13 cellular contexts compared by ENCODE assay signal in the genomic region with DNA sequence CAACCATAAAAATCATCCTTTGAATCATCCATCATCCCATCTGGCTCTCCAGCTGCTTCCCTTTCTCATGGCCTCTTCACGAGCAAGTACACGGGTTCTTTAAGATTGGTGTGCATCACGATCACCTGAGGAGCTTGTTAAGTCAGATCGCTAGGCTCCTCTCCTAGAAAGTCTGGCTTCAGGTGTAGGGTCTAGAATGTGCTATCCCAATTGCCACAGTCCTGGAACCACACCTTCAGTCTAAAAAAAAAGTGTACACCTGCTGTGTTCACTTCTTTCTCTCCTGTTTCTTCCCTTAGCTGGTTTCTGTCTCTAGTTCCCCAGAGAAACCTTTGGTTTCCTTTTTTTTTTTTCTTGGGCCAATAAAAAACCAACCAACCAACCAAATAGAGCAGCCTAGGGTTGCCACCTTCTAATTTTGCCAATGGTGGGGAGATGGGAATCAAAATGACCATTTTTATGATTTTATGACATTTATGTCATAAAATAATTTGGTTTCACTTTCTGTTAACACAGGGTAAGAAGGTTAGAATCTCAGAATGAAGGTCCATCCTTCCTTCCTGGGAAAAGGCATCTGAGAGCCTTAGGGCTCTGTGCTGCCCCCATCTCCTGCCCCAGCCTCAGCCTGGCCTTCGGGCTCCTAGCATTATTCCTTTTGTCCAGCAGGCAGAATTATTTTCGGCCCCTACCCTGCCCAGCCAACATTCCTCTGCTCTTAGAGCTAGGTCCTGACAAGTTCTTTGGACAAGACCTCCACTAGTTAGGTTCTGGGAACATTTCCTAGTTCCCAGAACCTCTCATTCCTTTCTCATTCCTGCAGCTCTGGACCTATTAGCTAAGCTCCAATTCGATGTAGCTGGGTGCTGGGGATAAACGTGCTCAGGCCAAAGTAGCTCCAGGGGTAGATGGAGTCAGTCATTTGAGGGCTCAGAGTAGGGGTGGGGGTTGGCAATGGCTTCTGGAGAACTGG. TPM values are rescaled to one million over a fixed set of nuclear protein-coding genes. Genes with fewer than 3 reads are reported as not detected.
DNase-seq lines count a peak whose midpoint lies in the region; ATAC-seq, FAIRE-seq and TF ChIP-seq lines count a peak whose summit lies in the region.
"Had no signal": no experiment of that assay in that cellular context is flagged by ENCODE, and none has a peak within 500 bp of the region (broad histone marks: within the 10 kb centered on the region; RNA-seq: fewer than 3 reads in every experiment).

No MANE protein-coding gene starts in this region.

- H3K9me2 ChIP-seq in SU-DHL-6 (replicated peaks; ENCODE audit: insufficient read depth, low read length): no peaks in the 10 kb centered on the region

- ATAC-seq in HG02798 (IDR thresholded peaks at IDR 0.05; ENCODE audit: poor library complexity, unreplicated experiment): no peak

- H3K27ac ChIP-seq in SU-DHL-6 (ENCODE audit: low read depth, low read length) (no peak overlapping the region), keratinocyte (ENCODE audit: control insufficient read depth, insufficient read depth, low read length) (no peak overlapping the region), uterus (no peak overlapping the region)

- H3K79me2 ChIP-seq in SU-DHL-6 (ENCODE audit: insufficient read depth, low read length) (no peaks in the 10 kb centered on the region), keratinocyte (ENCODE audit: control insufficient read depth, insufficient read depth, low read length) (no peaks in the 10 kb centered on the region)

- H3K27me3 ChIP-seq in SU-DHL-6 (ENCODE audit: low read length) (no peaks in the 10 kb centered on the region), keratinocyte (ENCODE audit: control insufficient read depth, extremely low read depth, insufficient read depth, low read length) (no peaks in the 10 kb centered on the region), uterus (no peaks in the 10 kb centered on the region)

- intact Hi-C loops in uterus (cut with DNase I; ENCODE audit: low total_unique reads): no loop called here

- peak; percentile 32 for DNase-seq in AG10803 (ENCODE audit: low read depth)
- DNase-seq in EL: peak; percentile 14
- DNase-seq in keratinocyte (ENCODE audit: low read depth, low spot score): no peak
- no peak for DNase-seq in inferior parietal cortex (ENCODE audit: extremely low spot score)
- no peak for DNase-seq in stimulated activated naive CD4-positive, alpha-beta T cell (lab: John Stamatoyannopoulos, UW)
- DNase-seq in uterus: no peak
- DNase-seq: Calu3, cortex of kidney, left cardiac atrium had no signal

- H4K20me1 ChIP-seq in SU-DHL-6 (ENCODE audit: low read depth, low read length) (no peaks in the 10 kb centered on the region), keratinocyte (ENCODE audit: control insufficient read depth, extremely low read depth, insufficient read depth, low read length) (no peaks in the 10 kb centered on the region)

- H3K4me1 ChIP-seq in keratinocyte (ENCODE audit: control insufficient read depth, extremely low read depth, insufficient read depth, low read length) (peaks cover 20% of the 10 kb centered on the region), uterus (no peaks in the 10 kb centered on the region)

- dilution Hi-C loops in keratinocyte (cut with MboI; ENCODE audit: extremely low pct_ligation_motif_present, low sequenced_read_pairs): no loop called here

- no peak for TF ChIP-seq POLR2A in uterus (IDR thresholded peaks at IDR 0.05)

- H3K9me3 ChIP-seq in SU-DHL-6 (ENCODE audit: insufficient read depth, low read length) (no peaks in the 10 kb centered on the region), keratinocyte (ENCODE audit: control insufficient read depth, low read depth, low read length) (no peaks in the 10 kb centered on the region), uterus (no peaks in the 10 kb centered on the region)

- H3K9ac ChIP-seq in SU-DHL-6 (ENCODE audit: low read length): 0 out of 2 replicates have a peak overlapping the region, but pooled peaks have one; percentile 8
- no peak overlapping the region for H3K9ac ChIP-seq in keratinocyte (ENCODE audit: control insufficient read depth, extremely low read depth, insufficient read depth, low read length)

- H2AFZ ChIP-seq in SU-DHL-6 (ENCODE audit: low read depth, low read length, severe bottlenecking) (no peak overlapping the region), keratinocyte (ENCODE audit: control insufficient read depth, low read length) (peak overlapping the region; percentile 27)

- peak overlapping the region; percentile 24 for H3K4me2 ChIP-seq in SU-DHL-6 (ENCODE audit: low read depth, low read length, poor library complexity, severe bottlenecking)
- peak overlapping the region; percentile 61 for H3K4me2 ChIP-seq in keratinocyte (ENCODE audit: control insufficient read depth, extremely low read depth, insufficient read depth, low read depth, low read length)

- no peak for TF ChIP-seq CTCF in AG10803 (conservative IDR thresholded peaks at IDR 0.05; ENCODE audit: low read length)
- TF ChIP-seq CTCF in SU-DHL-6 (IDR thresholded peaks at IDR 0.05; ENCODE audit: insufficient read depth, low read length, poor library complexity, severe bottlenecking): no peak
- no peak for TF ChIP-seq CTCF in keratinocyte (optimal IDR thresholded peaks at IDR 0.05 in 1 of 3, IDR thresholded peaks at IDR 0.05 in 1 of 3, conservative IDR thresholded peaks at IDR 0.05 in 1 of 3; ENCODE audit: extremely low read depth in 1 of 3, insufficient read depth in 2 of 3, low read length in 3 of 3)
- TF ChIP-seq CTCF in uterus (IDR thresholded peaks at IDR 0.05): no peak

- H3K9me1 ChIP-seq in keratinocyte (ENCODE audit: control insufficient read depth, extremely low read depth, insufficient read depth, low read length): no peaks in the 10 kb centered on the region

- H3K36me3 ChIP-seq in SU-DHL-6 (ENCODE audit: low read length) (no peaks in the 10 kb centered on the region), keratinocyte (ENCODE audit: control insufficient read depth in 2 of 2, extremely low read depth in 1 of 2, insufficient read depth in 2 of 2, low read length in 2 of 2) (no peaks in the 10 kb centered on the region), uterus (no peaks in the 10 kb centered on the region)

- no peak for FAIRE-seq in keratinocyte (lab: Jason Lieb, UNC)
- FAIRE-seq: frontal cortex had no signal

- H3K4me3 ChIP-seq in AG10803 (ENCODE audit: low read length): no peak overlapping the region
- H3K4me3 ChIP-seq in SU-DHL-6 (ENCODE audit: insufficient read depth, low read length, poor library complexity, severe bottlenecking): no peak overlapping the region
- peak overlapping the region in 1 of 3 experiments; percentile 11 for H3K4me3 ChIP-seq in keratinocyte (ENCODE audit: control insufficient read depth in 2 of 3, extremely low read depth in 1 of 3, insufficient read depth in 2 of 3, low read depth in 1 of 3, low read length in 3 of 3)
- H3K4me3 ChIP-seq in uterus: no peak overlapping the region

- no peaks in the 10 kb centered on the region for H3F3A ChIP-seq in SU-DHL-6 (ENCODE audit: insufficient read depth)

RNA-seq across cellular contexts. Expression of gene GGT6, which starts 1.9 kb away (rescaled TPM):
- 0.69 to 1.4 TPM (median 0.93 TPM) in 3 replicates for polyA plus RNA-seq in keratinocyte
- 5.4 TPM for polyA plus RNA-seq in keratinocyte (2011; ENCODE audit: low read depth)
- polyA plus RNA-seq in keratinocyte (2011; cell fraction: cytosol; rRNA removed): 0.66 and 0.68 TPM in 2 replicates
- polyA plus RNA-seq in keratinocyte (2011; cell fraction: nucleus; rRNA removed): 1.7 TPM in 2 replicates
- 0.71 and 11.8 TPM in 2 replicates for polyA plus RNA-seq in keratinocyte (2012; ENCODE audit: low replicate concordance)
- 0.69 to 1.1 TPM (median 0.90 TPM) in 3 replicates for polyA minus RNA-seq in keratinocyte
- 1.9 TPM for polyA minus RNA-seq in keratinocyte (2011; cell fraction: cytosol; rRNA and poly(A)+ RNA removed)
- 2.9 and 3.0 TPM in 2 replicates for polyA minus RNA-seq in keratinocyte (2011; cell fraction: nucleus; rRNA and poly(A)+ RNA removed)
- total RNA-seq in uterus: 1 to 10 TPM in 1 of 4 donors, under 1 TPM in 2, not detected in 1; 0.21 to 4.4 (median 0.29) TPM
- total RNA-seq: frontal cortex, left cardiac atrium, RPMI7951 had no signal

RNA-seq across cellular contexts. Expression of gene MYBBP1A, which starts 7.1 kb away (rescaled TPM):
- polyA plus RNA-seq in keratinocyte: 20.0 to 39.8 TPM (median 20.5 TPM) in 3 replicates
- 12.2 TPM for polyA plus RNA-seq in keratinocyte (2011; ENCODE audit: low read depth)
- polyA plus RNA-seq in keratinocyte (2011; cell fraction: cytosol; rRNA removed): 10.7 and 21.5 TPM in 2 replicates
- 76.7 and 95.3 TPM in 2 replicates for polyA plus RNA-seq in keratinocyte (2011; cell fraction: nucleus; rRNA removed)
- 33.7 and 47.9 TPM in 2 replicates for polyA plus RNA-seq in keratinocyte (2012; ENCODE audit: low replicate concordance)
- 26.7 to 91.1 TPM (median 40.3 TPM) in 3 replicates for polyA minus RNA-seq in keratinocyte
- polyA minus RNA-seq in keratinocyte (2011; cell fraction: cytosol; rRNA and poly(A)+ RNA removed): 43.2 TPM
- polyA minus RNA-seq in keratinocyte (2011; cell fraction: nucleus; rRNA and poly(A)+ RNA removed): 72.0 and 73.2 TPM in 2 replicates
- 10 to 100 TPM; 10.9 to 64.7 (median 25.2) TPM for total RNA-seq in uterus

RNA-seq across cellular contexts. Expression of gene SMTNL2, which starts 22.0 kb away (rescaled TPM):
- not detected in 3 replicates for polyA plus RNA-seq in keratinocyte
- not detected for polyA plus RNA-seq in keratinocyte (2011; ENCODE audit: low read depth)
- not detected in 2 replicates for polyA plus RNA-seq in keratinocyte (2011; cell fraction: cytosol; rRNA removed)
- not detected in 2 replicates for polyA plus RNA-seq in keratinocyte (2011; cell fraction: nucleus; rRNA removed)
- polyA plus RNA-seq in keratinocyte (2012; ENCODE audit: low replicate concordance): not detected in 2 replicates
- polyA minus RNA-seq in keratinocyte: not detected in 3 replicates
- polyA minus RNA-seq in keratinocyte (2011; cell fraction: cytosol; rRNA and poly(A)+ RNA removed): not detected
- not detected in 2 replicates for polyA minus RNA-seq in keratinocyte (2011; cell fraction: nucleus; rRNA and poly(A)+ RNA removed)
- total RNA-seq in uterus: 10 to 100 TPM in 1 of 4 donors, 1 to 10 TPM in 2, not detected in 1; 5.7 to 12.0 (median 6.8) TPM
- total RNA-seq: Calu3, RPMI7951 had no signal

Comparison
In these comparisons a context has a peak if more than half of its experiments do, and no peak if none do; other contexts are left out.
1. DNase-seq: peak in AG10803 (single experiment) and EL (single experiment); none in keratinocyte (single experiment), inferior parietal cortex (single experiment), stimulated activated naive CD4-positive, alpha-beta T cell (0 of 6) and uterus (0 of 2).